ENCODE assay signal across 24 cellular contexts in the genomic region with DNA sequence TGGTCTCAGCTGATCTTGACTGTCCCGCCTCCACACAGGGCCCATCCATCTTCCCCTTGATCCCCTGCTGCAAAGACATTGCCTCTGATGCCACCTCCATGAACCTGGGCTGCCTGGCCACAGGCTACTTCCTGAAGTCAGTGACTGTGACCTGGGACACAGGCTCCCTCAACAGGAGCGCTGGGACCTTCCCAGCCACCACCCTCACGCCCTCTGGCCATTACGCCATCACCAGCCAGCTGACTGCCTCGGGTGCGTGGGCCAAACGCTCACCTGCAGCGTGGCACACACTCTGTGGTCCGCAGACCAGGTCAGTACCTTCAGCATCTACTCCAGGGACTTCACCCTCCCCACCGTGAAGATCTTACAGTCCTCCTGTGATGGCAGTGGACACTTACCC.
"Had no signal": no experiment of that assay in that cellular context is flagged by ENCODE, and none has a peak within 500 bp of the region (broad histone marks: within the 10 kb centered on the region; RNA-seq: fewer than 3 reads in every experiment).

No MANE protein-coding gene starts in this region.

- H3K36me3 ChIP-seq: neural progenitor cell, ovary had no signal

- H3K27ac ChIP-seq: neural progenitor cell, ovary, psoas muscle had no signal

- H3K9me3 Mint-ChIP-seq: activated naive CD4-positive, alpha-beta T cell treated with anti-CD3 and anti-CD28 coated beads, Interleukin-2, amount 50 U/mL, for 24 hours; immature natural killer cell; neural progenitor cell had no signal

- H3K4me3 Mint-ChIP-seq: activated naive CD4-positive, alpha-beta T cell treated with anti-CD3 and anti-CD28 coated beads, Interleukin-2, amount 50 U/mL, for 24 hours; brain; immature natural killer cell; mesothelial cell of epicardium; naive thymus-derived CD8-positive, alpha-beta T cell; neural progenitor cell; WTC11 had no signal

- H3K9me3 ChIP-seq: ovary, psoas muscle had no signal

- H3K27ac Mint-ChIP-seq: activated naive CD4-positive, alpha-beta T cell treated with anti-CD3 and anti-CD28 coated beads, Interleukin-2, amount 50 U/mL, for 24 hours; brain; immature natural killer cell; mesothelial cell of epicardium; neural progenitor cell; WTC11 had no signal

- ATAC-seq: esophagus mucosa; left ventricle myocardium superior; naive thymus-derived CD8-positive, alpha-beta T cell; stimulated activated naive CD8-positive, alpha-beta T cell treated with anti-CD3 and anti-CD28 coated beads, Interleukin-15, Interleukin-2, amounts not matched to agents 100 U/mL and 50 U/mL, for 24 hours; WTC11 had no signal

- H3K9ac ChIP-seq: neural progenitor cell had no signal

- H3K4me1 ChIP-seq: neural progenitor cell, psoas muscle had no signal

- H3K27me3 Mint-ChIP-seq: activated naive CD4-positive, alpha-beta T cell treated with anti-CD3 and anti-CD28 coated beads, Interleukin-2, amount 50 U/mL, for 24 hours; brain; naive thymus-derived CD8-positive, alpha-beta T cell had no signal

- DNase-seq: activated CD4-positive, alpha-beta T cell treated with anti-CD3 and anti-CD28 coated beads, Interleukin-2, amount 50 U/mL, for 48 hours; activated effector memory CD4-positive, alpha-beta T cell treated with anti-CD3 and anti-CD28 coated beads, Interleukin-2, amount 50 U/mL, for 16 hours; anterior cingulate cortex; caudate nucleus; dermis blood vessel endothelial cell; effector CD8-positive, alpha-beta T cell; foreskin melanocyte; immature natural killer cell; left ventricle myocardium superior; mammary epithelial cell; naive thymus-derived CD8-positive, alpha-beta T cell; ovary; stimulated activated CD4-positive, alpha-beta T cell treated with anti-CD3 and anti-CD28 coated beads, Interleukin-12 subunit alpha, Interleukin-12 subunit beta, amount 100 ng/mL, for 4 hours; stimulated activated CD4-positive, alpha-beta T cell treated with anti-CD3 and anti-CD28 coated beads, Interleukin-4, amount 100 ng/mL, for 4 hours; stimulated activated naive CD8-positive, alpha-beta T cell treated with anti-CD3 and anti-CD28 coated beads, Interleukin-15, Interleukin-2, amounts not matched to agents 100 U/mL and 50 U/mL, for 24 hours; T1000 had no signal

- H3K4me1 Mint-ChIP-seq: brain, immature natural killer cell, mesothelial cell of epicardium, neural progenitor cell, WTC11 had no signal

- H3K4me3 ChIP-seq: neural progenitor cell, ovary, psoas muscle had no signal

- H3K27me3 ChIP-seq: neural progenitor cell, ovary had no signal

- FAIRE-seq: endothelial cell of umbilical vein had no signal
